In genomic region chr7:150898475-150899011, GRCh38 we compare ENCODE assay signal across 8 cellular contexts. TPM values are rescaled to one million over a fixed set of nuclear protein-coding genes. Genes with fewer than 3 reads are reported as not detected.
DNase-seq lines count a peak whose midpoint lies in the region; ATAC-seq, FAIRE-seq and TF ChIP-seq lines count a peak whose summit lies in the region.

No MANE protein-coding gene starts in this region.

- TF ChIP-seq CTCF in activated B cell treated with CpG ODN at 0.5 μM for 24 hours (IDR thresholded peaks at IDR 0.05) (peak; percentile 92), mammary epithelial cell (conservative IDR thresholded peaks at IDR 0.05 in 1 of 2, IDR thresholded peaks at IDR 0.05 in 1 of 2; ENCODE audit: extremely low read depth in 1 of 2, insufficient read depth in 1 of 2, low read depth in 1 of 2, low read length in 2 of 2) (peak; percentile 86 to 91), keratinocyte (optimal IDR thresholded peaks at IDR 0.05 in 1 of 3, IDR thresholded peaks at IDR 0.05 in 1 of 3, conservative IDR thresholded peaks at IDR 0.05 in 1 of 3; ENCODE audit: extremely low read depth in 1 of 3, insufficient read depth in 2 of 3, low read length in 3 of 3) (peak; percentile 83 to 98 (median 98))

- POLR2A ChIA-PET in activated B cell treated with CpG ODN at 0.5 μM for 24 hours (lab: Charles Lee) = no interaction called here

- dilution Hi-C loops in mammary epithelial cell (cut with HindIII; ENCODE audit: low sequenced_read_pairs) = no loop called here
- dilution Hi-C loops in keratinocyte (cut with MboI; ENCODE audit: extremely low pct_ligation_motif_present, low sequenced_read_pairs) = no loop called here

- peak overlapping the region; percentile 24 for H3K4me3 Mint-ChIP-seq in activated B cell treated with CpG ODN at 0.5 μM for 24 hours

- H3K36me3 ChIP-seq in HAP-1 (replicated peaks) (no peaks in the 10 kb centered on the region), mammary epithelial cell (ENCODE audit: insufficient read depth, low read length) (no peaks in the 10 kb centered on the region), keratinocyte (ENCODE audit: control insufficient read depth in 2 of 2, extremely low read depth in 1 of 2, insufficient read depth in 2 of 2, low read length in 2 of 2) (no peaks in the 10 kb centered on the region)

- no peak overlapping the region for H3K4me2 ChIP-seq in mammary epithelial cell (ENCODE audit: insufficient read depth, low read depth, low read length)
- H3K4me2 ChIP-seq in keratinocyte (ENCODE audit: control insufficient read depth, extremely low read depth, insufficient read depth, low read depth, low read length) = no peak overlapping the region

- H3K4me1 Mint-ChIP-seq in activated B cell treated with CpG ODN at 0.5 μM for 24 hours = peaks cover 33% of the 10 kb centered on the region

- peak; percentile 93 for DNase-seq in ELF-1 (ENCODE audit: low read depth, low spot score)
- peak; percentile 81 to 93 for DNase-seq in HAP-1 (ENCODE audit: low spot score in 2 of 2)
- peak; percentile 36 for DNase-seq in NCI-H2029 (lab: John Stamatoyannopoulos, UW)
- DNase-seq in activated B cell treated with CpG ODN at 0.5 μM for 24 hours = peak; percentile 69
- DNase-seq in mammary epithelial cell = peak; percentile 46
- DNase-seq in keratinocyte (ENCODE audit: low read depth, low spot score) = no peak
- DNase-seq in stimulated activated CD4-positive, alpha-beta T cell treated with anti-CD3 and anti-CD28 coated beads, Interleukin-1b, Interleukin-23, amount 100 ng/mL, for 48 hours = peak; percentile 72

- H3K27ac Mint-ChIP-seq in activated B cell treated with CpG ODN at 0.5 μM for 24 hours = no peak overlapping the region

- BruUV-seq in mammary epithelial cell (replicated peaks; lab: Mats Ljungman, UMichigan) = no TSS peak

- H2AFZ ChIP-seq in mammary epithelial cell (ENCODE audit: low read depth, low read length) (peak overlapping the region; percentile 59), keratinocyte (ENCODE audit: control insufficient read depth, low read length) (no peak overlapping the region)

- intact Hi-C loops in activated B cell treated with CpG ODN at 0.5 μM for 24 hours (cut with micrococcal nuclease) (loop anchor here (1.0 to 5.0 kb wide), 5 partner anchors 90 to 409 kb away; no protein-coding TSS in a partner anchor), mammary epithelial cell (cut with micrococcal nuclease) (loop anchor here (1.0 to 5.0 kb wide), 7 partner anchors 40 to 274 kb away; no protein-coding TSS in a partner anchor)

- peak; percentile 41 for FAIRE-seq in keratinocyte (lab: Jason Lieb, UNC)

- peaks cover 23% of the 10 kb centered on the region for H3K27me3 ChIP-seq in HAP-1 (ENCODE audit: low read depth)
- H3K27me3 ChIP-seq in mammary epithelial cell (ENCODE audit: insufficient read depth, low read length) = peaks cover 2% of the 10 kb centered on the region
- H3K27me3 ChIP-seq in keratinocyte (ENCODE audit: control insufficient read depth, extremely low read depth, insufficient read depth, low read length) = peaks cover 23% of the 10 kb centered on the region

- no peaks in the 10 kb centered on the region for H3K9me1 ChIP-seq in keratinocyte (ENCODE audit: control insufficient read depth, extremely low read depth, insufficient read depth, low read length)

- no peak overlapping the region for H3K9ac ChIP-seq in mammary epithelial cell (ENCODE audit: insufficient read depth, low read length)
- H3K9ac ChIP-seq in keratinocyte (ENCODE audit: control insufficient read depth, extremely low read depth, insufficient read depth, low read length) = no peak overlapping the region

- H4K20me1 ChIP-seq in mammary epithelial cell (ENCODE audit: insufficient read depth, low read length) = no peaks in the 10 kb centered on the region
- H4K20me1 ChIP-seq in keratinocyte (ENCODE audit: control insufficient read depth, extremely low read depth, insufficient read depth, low read length) = no peaks in the 10 kb centered on the region

- H3K4me3 ChIP-seq in HAP-1 = no peak overlapping the region
- H3K4me3 ChIP-seq in mammary epithelial cell (replicated peaks in 1 of 3; ENCODE audit: insufficient read depth in 1 of 3, low read depth in 2 of 3, low read length in 3 of 3) = no peak overlapping the region
- H3K4me3 ChIP-seq in keratinocyte (ENCODE audit: control insufficient read depth in 2 of 3, extremely low read depth in 1 of 3, insufficient read depth in 2 of 3, low read depth in 1 of 3, low read length in 3 of 3) = no peak overlapping the region

- peaks cover 4% of the 10 kb centered on the region for H3K4me1 ChIP-seq in HAP-1
- peaks cover 8% of the 10 kb centered on the region for H3K4me1 ChIP-seq in mammary epithelial cell (ENCODE audit: insufficient read depth, low read length)
- H3K4me1 ChIP-seq in keratinocyte (ENCODE audit: control insufficient read depth, extremely low read depth, insufficient read depth, low read length) = no peaks in the 10 kb centered on the region

- in situ Hi-C loops in HAP-1 (cut with MboI; ENCODE audit: low sequenced_read_pairs) (no loop called here), mammary epithelial cell (cut with MboI; ENCODE audit: low sequenced_read_pairs in 2 of 2) (loop anchor here in 1 of 2 donors (5.0 kb wide), 1 partner anchor 89 kb away; no protein-coding TSS in a partner anchor)

- no peak overlapping the region for H3K27ac ChIP-seq in mammary epithelial cell (ENCODE audit: insufficient read depth, low read depth, low read length)
- H3K27ac ChIP-seq in keratinocyte (ENCODE audit: control insufficient read depth, insufficient read depth, low read length) = no peak overlapping the region

- WGBS in mammary epithelial cell (ENCODE audit: low coverage, missing lambda C conversion rate) = 13% methylated on average over 21 of the region's 22 CpGs

- H3K79me2 ChIP-seq in mammary epithelial cell (ENCODE audit: insufficient read depth, low read length) (no peaks in the 10 kb centered on the region), keratinocyte (ENCODE audit: control insufficient read depth, insufficient read depth, low read length) (no peaks in the 10 kb centered on the region)

- ATAC-seq in activated B cell treated with CpG ODN at 0.5 μM for 24 hours (ENCODE audit: low read depth) (peak; percentile 78), HG03457 (IDR thresholded peaks at IDR 0.05; ENCODE audit: unreplicated experiment) (no peak)

- CTCF ChIA-PET in activated B cell treated with CpG ODN at 0.5 μM for 24 hours (lab: Charles Lee) = interaction anchor here (0.7 to 5.5 kb wide), 14 partner anchors 10 to 212 kb away, joined by 3 to 43 read pairs (median 3); no protein-coding TSS in a partner anchor
- CTCF ChIA-PET in mammary epithelial cell (lab: Charles Lee; ENCODE audit: low non-redundant PET) = interaction anchor here (0.7 kb wide), 1 partner anchor 215 kb away, joined by 6 read pairs; no protein-coding TSS in a partner anchor

- peaks cover 38% of the 10 kb centered on the region for H3K27me3 Mint-ChIP-seq in activated B cell treated with CpG ODN at 0.5 μM for 24 hours

- H3K36me3 Mint-ChIP-seq in activated B cell treated with CpG ODN at 0.5 μM for 24 hours (ENCODE audit: low read depth) = no peaks in the 10 kb centered on the region

- H3K9me3 Mint-ChIP-seq in activated B cell treated with CpG ODN at 0.5 μM for 24 hours = peaks cover 6% of the 10 kb centered on the region

- no peaks in the 10 kb centered on the region for H3K9me3 ChIP-seq in HAP-1
- no peaks in the 10 kb centered on the region for H3K9me3 ChIP-seq in mammary epithelial cell (replicated peaks; ENCODE audit: insufficient read depth, low read length)
- H3K9me3 ChIP-seq in keratinocyte (ENCODE audit: control insufficient read depth, low read depth, low read length) = no peaks in the 10 kb centered on the region

RNA-seq across cellular contexts. Expression of gene AOC1, which starts 46.2 kb away (rescaled TPM):
- total RNA-seq in activated B cell treated with CpG ODN at 0.5 μM for 24 hours = not detected in 2 replicates
- total RNA-seq in mammary epithelial cell = not detected
- not detected for polyA plus RNA-seq in mammary epithelial cell
- polyA minus RNA-seq in mammary epithelial cell = not detected
- polyA plus RNA-seq in keratinocyte = not detected in 3 replicates
- polyA plus RNA-seq in keratinocyte (2011; ENCODE audit: low read depth) = not detected
- not detected in 2 replicates for polyA plus RNA-seq in keratinocyte (2011; cell fraction: cytosol; rRNA removed)
- polyA plus RNA-seq in keratinocyte (2011; cell fraction: nucleus; rRNA removed) = not detected in 2 replicates
- polyA plus RNA-seq in keratinocyte (2012; ENCODE audit: low replicate concordance) = not detected in 2 replicates
- not detected in 3 replicates for polyA minus RNA-seq in keratinocyte
- polyA minus RNA-seq in keratinocyte (2011; cell fraction: cytosol; rRNA and poly(A)+ RNA removed) = not detected
- not detected in 2 replicates for polyA minus RNA-seq in keratinocyte (2011; cell fraction: nucleus; rRNA and poly(A)+ RNA removed)
